Comparison of ENCODE assay signal across 14 cellular contexts in genomic region chr6:108080010-108080780, GRCh38. TPM values are rescaled to one million over a fixed set of nuclear protein-coding genes. Genes with fewer than 3 reads are reported as not detected.
DNase-seq lines count a peak whose midpoint lies in the region; ATAC-seq, FAIRE-seq and TF ChIP-seq lines count a peak whose summit lies in the region.
"Had no signal": no experiment of that assay in that cellular context is flagged by ENCODE, and none has a peak within 500 bp of the region (broad histone marks: within the 10 kb centered on the region; RNA-seq: fewer than 3 reads in every experiment).

No MANE protein-coding gene starts in this region.

- POLR2A ChIA-PET in K562 (lab: Yijun Ruan, JAX): interaction anchor here (1.0 to 1.2 kb wide), 2 partner anchors 11 kb away, joined by 3 to 4 read pairs; no protein-coding TSS in a partner anchor

- no peaks in the 10 kb centered on the region for H3K79me2 ChIP-seq in K562 (ENCODE audit: control insufficient read depth, insufficient read depth, low read length)

- no peak for TF ChIP-seq CTCF in K562 (IDR thresholded peaks at IDR 0.05 in 2 of 3, conservative IDR thresholded peaks at IDR 0.05 in 1 of 3; ENCODE audit: insufficient read depth in 2 of 3, low read depth in 1 of 3, low read length in 3 of 3)
- TF ChIP-seq CTCF in coronary artery (IDR thresholded peaks at IDR 0.05): no peak

- intact Hi-C loops in K562 (cut with micrococcal nuclease): no loop called here

- no peaks in the 10 kb centered on the region for H4K20me1 ChIP-seq in K562 (replicated peaks; ENCODE audit: control insufficient read depth, insufficient read depth, low read length)

- DNase-seq in ELF-1 (ENCODE audit: low read depth, low spot score) (peak; percentile 93), M059J (ENCODE audit: low read depth) (peak; percentile 92), K562 (ENCODE audit: extremely low read depth in 1 of 4, low spot score in 3 of 4) (no peak), islet precursor cell (peak; percentile 95), cortex of kidney (lab: John Stamatoyannopoulos, UW) (no peak), anterior cingulate cortex (lab: John Stamatoyannopoulos, UW) (no peak), coronary artery (ENCODE audit: low spot score) (no peak)
- DNase-seq: activated CD4-positive, alpha-beta memory T cell treated with anti-CD3 and anti-CD28 coated beads for 36 hours; activated naive CD4-positive, alpha-beta T cell treated with anti-CD3 and anti-CD28 coated beads, Interleukin-2, amount 50 U/mL, for 16 hours; immature natural killer cell; NCI-H526; upper lobe of left lung had no signal

- H2AFZ ChIP-seq in K562 (ENCODE audit: low read depth, low read length): no peak overlapping the region

- H3K36me3 ChIP-seq in K562 (ENCODE audit: control insufficient read depth, insufficient read depth, low read length): no peaks in the 10 kb centered on the region
- H3K36me3 ChIP-seq: upper lobe of left lung had no signal

- H3K27me3 ChIP-seq in K562 (ENCODE audit: control insufficient read depth in 2 of 2, insufficient read depth in 2 of 2, low read length in 2 of 2): peaks cover 0 to 5% of the 10 kb centered on the region in 2 experiments; a peak in 3 of 5 replicates
- H3K27me3 ChIP-seq: upper lobe of left lung had no signal

- H3K4me3 ChIP-seq in K562 (no peak overlapping the region), coronary artery (no peak overlapping the region)
- H3K4me3 ChIP-seq: upper lobe of left lung had no signal

- TF ChIP-seq RAD21 in K562 (CRISPR knock-in tag; conservative IDR thresholded peaks at IDR 0.05 in 1 of 2, IDR thresholded peaks at IDR 0.05 in 1 of 2): no peak

- 11% methylated on average over 2 of the region's 2 CpGs for WGBS in K562 (ENCODE audit: insufficient coverage, low coverage, missing lambda C conversion rate)

- H3K27ac ChIP-seq in K562 (ENCODE audit: extremely low read depth, low read depth, low read length) (no peak overlapping the region), coronary artery (no peak overlapping the region)
- H3K27ac ChIP-seq: upper lobe of left lung had no signal

- no peaks in the 10 kb centered on the region for H3K9me3 ChIP-seq in K562 (replicated peaks; ENCODE audit: control insufficient read depth, insufficient read depth, low read depth, low read length)
- H3K9me3 ChIP-seq: upper lobe of left lung had no signal

- ATAC-seq in K562 (no peak), GM21737 (IDR thresholded peaks at IDR 0.05; ENCODE audit: unreplicated experiment) (no peak)
- ATAC-seq: sciatic nerve had no signal

- no peak for TF ChIP-seq POLR2A in K562 (conservative IDR thresholded peaks at IDR 0.05)

- peaks cover 2 to 4% of the 10 kb centered on the region in 2 experiments; a peak in 4 of 5 replicates for H3K4me1 ChIP-seq in K562 (replicated peaks in 1 of 2; ENCODE audit: control insufficient read depth in 2 of 2, insufficient read depth in 2 of 2, low read length in 2 of 2)

- H3K9ac ChIP-seq in K562 (ENCODE audit: insufficient read depth in 1 of 2, low read depth in 2 of 2, low read length in 2 of 2): no peak overlapping the region

- no peaks in the 10 kb centered on the region for H3K9me1 ChIP-seq in K562 (ENCODE audit: control insufficient read depth, insufficient read depth, low read length)

- CTCF ChIA-PET in K562 (lab: Yijun Ruan, JAX; ENCODE audit: low intra/inter-chr PET ratio): no interaction called here

- H3K4me2 ChIP-seq in K562 (ENCODE audit: insufficient read depth, low read length): no peak overlapping the region

- no peak for TF ChIP-seq EP300 in K562 (IDR thresholded peaks at IDR 0.05; ENCODE audit: low read length)

- in situ Hi-C loops in K562 (cut with MboI): no loop called here

- FAIRE-seq in K562 (lab: Jason Lieb, UNC): no peak

- no TSS peak for BruUV-seq in K562 (replicated peaks; lab: Mats Ljungman, UMichigan)

TF ChIP-seq in K562, 482 proteins besides CTCF, POLR2A, EP300 and RAD21:
- no peak for TF ChIP-seq MBD2 (IDR thresholded peaks at IDR 0.05; ENCODE audit: borderline replicate concordance, low read depth)
- no peak for TF ChIP-seq THRB (CRISPR knock-in tag; conservative IDR thresholded peaks at IDR 0.05)
- no peak for TF ChIP-seq ZNF764 (CRISPR knock-in tag; IDR thresholded peaks at IDR 0.05; ENCODE audit: low read depth)
- TF ChIP-seq SPI1 (IDR thresholded peaks at IDR 0.05; ENCODE audit: borderline replicate concordance, low read depth, low read length): no peak
- no peak for TF ChIP-seq ADNP (tag; IDR thresholded peaks at IDR 0.05)
- no peak for TF ChIP-seq PURB (CRISPR knock-in tag; IDR thresholded peaks at IDR 0.05; ENCODE audit: low read depth)
- no peak for TF ChIP-seq L3MBTL2 (IDR thresholded peaks at IDR 0.05)
- no peak for TF ChIP-seq ZNF124 (CRISPR knock-in tag; IDR thresholded peaks at IDR 0.05)
- TF ChIP-seq ZBTB12 (CRISPR knock-in tag; IDR thresholded peaks at IDR 0.05): no peak
- TF ChIP-seq ETS2 (tag; IDR thresholded peaks at IDR 0.05; ENCODE audit: borderline replicate concordance, poor library complexity, severe bottlenecking): no peak
- TF ChIP-seq ZBTB43 (CRISPR knock-in tag; IDR thresholded peaks at IDR 0.05): no peak
- TF ChIP-seq ZNF511 (CRISPR knock-in tag; IDR thresholded peaks at IDR 0.05): no peak
- no peak for TF ChIP-seq BRD9 (IDR thresholded peaks at IDR 0.05; ENCODE audit: low read depth, partially characterized antibody)
- TF ChIP-seq ZFP36 (IDR thresholded peaks at IDR 0.05; ENCODE audit: low read depth, low read length, partially characterized antibody): peak; percentile 65
- no peak for TF ChIP-seq EWSR1 (IDR thresholded peaks at IDR 0.05; ENCODE audit: borderline replicate concordance, low read depth, partially characterized antibody)
- TF ChIP-seq POLR2B (IDR thresholded peaks at IDR 0.05; ENCODE audit: low read depth, partially characterized antibody): no peak
- no peak for TF ChIP-seq BACH1 (tag; IDR thresholded peaks at IDR 0.05)
- TF ChIP-seq NFIC (IDR thresholded peaks at IDR 0.05): peak; percentile 53; the same call in 1 of the 2 replicates

RNA-seq across cellular contexts. Expression of gene OSTM1, which starts 5.7 kb away (rescaled TPM):
- total RNA-seq in M059J (2014; rRNA removed; shearing (Covaris generic)): 64.2 and 78.8 TPM in 2 replicates
- 6.2 and 19.2 TPM in 2 replicates for total RNA-seq in K562 (2011; cell fraction: chromatin; rRNA removed; ENCODE audit: low replicate concordance)
- 7.7 and 8.6 TPM in 2 replicates for total RNA-seq in K562 (2011; cell fraction: nucleolus; rRNA removed)
- 11.4 and 19.8 TPM in 2 replicates for total RNA-seq in K562 (2011; cell fraction: nucleoplasm; rRNA removed)
- total RNA-seq in K562 (2014; rRNA removed): 16.3 and 26.2 TPM in 2 replicates
- total RNA-seq in K562 (2014; rRNA removed; fragmentation: Illumina TruSeq; extraction: Trizol): 20.2 and 24.9 TPM in 2 replicates
- total RNA-seq in K562 (2015; rRNA removed; fragmentation: Illumina TruSeq; extraction: Trizol): 18.3 and 19.8 TPM in 2 replicates
- total RNA-seq in K562 (2021): 26.6 and 29.5 TPM in 2 replicates
- polyA plus RNA-seq in K562 (2011; rRNA removed): 21.9 and 27.6 TPM in 2 replicates
- 4.4 and 20.5 TPM in 2 replicates for polyA plus RNA-seq in K562 (2011; cell fraction: cytosol; rRNA removed)
- 10.1 and 13.0 TPM in 2 replicates for polyA plus RNA-seq in K562 (2011; cell fraction: nucleus; rRNA removed)
- polyA plus RNA-seq in K562 (2012): 15.8 and 42.2 TPM in 2 replicates
- polyA plus RNA-seq in K562 (2014; fragmentation: Illumina TruSeq; extraction: Trizol): 9.9 and 10.1 TPM in 2 replicates
- 1 to 10 TPM; 5.6 to 7.6 TPM for polyA plus RNA-seq in K562 (2014; fragmentation: Nextera tagmentation; extraction: Ambion mirVana)
- 7.2 and 9.3 TPM in 2 replicates for polyA plus RNA-seq in K562 (2014; rRNA removed)
- polyA minus RNA-seq in K562 (2011; rRNA and poly(A)+ RNA removed): 22.5 and 24.7 TPM in 2 replicates
- 10.1 and 16.5 TPM in 2 replicates for polyA minus RNA-seq in K562 (2011; cell fraction: cytosol; rRNA and poly(A)+ RNA removed)
- 8.5 and 10.9 TPM in 2 replicates for polyA minus RNA-seq in K562 (2011; cell fraction: nucleus; rRNA and poly(A)+ RNA removed)

Comparison
In these comparisons a context has a peak if more than half of its experiments do, and no peak if none do; other contexts are left out.
1. DNase-seq: peak in ELF-1 (single experiment), M059J (single experiment) and islet precursor cell (single experiment); none in K562 (0 of 4), cortex of kidney (single experiment), anterior cingulate cortex (0 of 58) and coronary artery (single experiment).